In the genomic region with DNA sequence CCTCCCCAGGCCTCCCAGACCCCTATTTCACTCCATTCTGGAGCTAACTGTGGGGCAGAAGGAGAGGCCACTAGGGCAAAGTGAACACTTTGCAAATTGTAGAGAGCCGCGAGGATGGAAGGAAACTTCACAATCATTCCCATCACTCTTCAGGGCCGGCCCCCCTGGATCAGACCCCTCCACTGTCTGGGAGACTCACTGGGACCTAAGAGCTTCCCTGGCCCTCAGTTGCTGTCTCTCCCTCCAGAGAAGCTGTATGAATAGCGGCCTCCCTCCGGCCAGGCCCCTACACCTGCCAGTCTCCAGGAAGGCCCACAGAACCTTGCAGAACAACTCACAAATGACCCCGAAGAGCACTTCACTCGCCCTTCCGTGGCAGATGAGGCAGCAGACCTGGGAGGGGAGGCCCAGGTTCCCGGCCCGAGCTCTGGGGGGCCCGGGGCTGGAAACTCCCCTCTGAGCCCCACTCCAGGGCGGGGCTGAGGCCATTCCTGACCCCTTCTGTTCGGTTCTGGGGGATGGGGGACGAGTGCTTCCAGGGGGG, we compare ENCODE assay signal across 8 cellular contexts.
DNase-seq lines count a peak whose midpoint lies in the region; ATAC-seq and TF ChIP-seq lines count a peak whose summit lies in the region.

No MANE protein-coding gene starts in this region.

- H3K27me3 ChIP-seq in breast epithelium (no peaks in the 10 kb centered on the region), dorsolateral prefrontal cortex (no peaks in the 10 kb centered on the region)

- H3K36me3 Mint-ChIP-seq in MCF 10A (ENCODE audit: insufficient read depth, unreplicated experiment), result peaks cover 6% of the 10 kb centered on the region
- H3K36me3 Mint-ChIP-seq in naive B cell, result no peaks in the 10 kb centered on the region

- peak in 1 of 2 donors; percentile 7 for ATAC-seq in naive B cell (ENCODE audit: low read depth in 2 of 2)
- no peak for ATAC-seq in HG03342 (IDR thresholded peaks at IDR 0.05; ENCODE audit: unreplicated experiment)
- no peak for ATAC-seq in HG02870 (IDR thresholded peaks at IDR 0.05; ENCODE audit: unreplicated experiment)

- no peaks in the 10 kb centered on the region for H3K9me3 ChIP-seq in breast epithelium

- no peaks in the 10 kb centered on the region for H3K9me3 Mint-ChIP-seq in MCF 10A (ENCODE audit: unreplicated experiment)
- no peaks in the 10 kb centered on the region for H3K9me3 Mint-ChIP-seq in naive B cell

- no TSS peak for BruUV-seq in MCF 10A (replicated peaks; lab: Mats Ljungman, UMichigan)

- H3K4me3 Mint-ChIP-seq in MCF 10A (ENCODE audit: unreplicated experiment) (no peak overlapping the region), naive B cell (peak overlapping the region in 6 of 8 donors; percentile 58 to 92 (median 80))

- intact Hi-C loops in breast epithelium (cut with DNase I; ENCODE audit: low total_unique reads) (loop anchor here (10.0 kb wide), 1 partner anchor 145 kb away; a partner anchor contains a TSS), MCF 10A (cut with micrococcal nuclease) (no loop called here), dorsolateral prefrontal cortex (cut with DNase I) (loop anchor here (5.0 kb wide), 6 partner anchors 68 to 292 kb away; a partner anchor contains a TSS)

- H3K27me3 Mint-ChIP-seq in MCF 10A (ENCODE audit: insufficient read depth, unreplicated experiment), result no peaks in the 10 kb centered on the region
- H3K27me3 Mint-ChIP-seq in naive B cell, result peaks cover 8 to 35% (median 32%) of the 10 kb centered on the region in 3 donors

- no peaks in the 10 kb centered on the region for H3K36me3 ChIP-seq in breast epithelium

- H3K27ac Mint-ChIP-seq in MCF 10A (ENCODE audit: low read depth, unreplicated experiment) (no peak overlapping the region), naive B cell (peak overlapping the region in 2 of 6 donors; percentile 15 to 82)

- peak overlapping the region; percentile 85 to 87 for H3K27ac ChIP-seq in breast epithelium
- peak overlapping the region; percentile 42 to 99 (median 95) for H3K27ac ChIP-seq in dorsolateral prefrontal cortex

- POLR2A ChIA-PET in MCF 10A (lab: Yijun Ruan, JAX), result interaction anchor here (0.8 kb wide), 1 partner anchor 45 kb away, joined by 3 read pairs; no protein-coding TSS in a partner anchor

- no peak for TF ChIP-seq POLR2A in breast epithelium (IDR thresholded peaks at IDR 0.05)

- CTCF ChIA-PET in MCF 10A (lab: Yijun Ruan, JAX), result interaction anchor here (0.6 to 0.9 kb wide), 6 partner anchors 117 to 522 kb away, joined by 3 to 5 read pairs (median 3); no protein-coding TSS in a partner anchor

- peaks cover 10% of the 10 kb centered on the region for H3K4me1 Mint-ChIP-seq in MCF 10A (ENCODE audit: insufficient read depth, unreplicated experiment)
- peaks cover 8 to 14% (median 9%) of the 10 kb centered on the region in 3 donors for H3K4me1 Mint-ChIP-seq in naive B cell

- peaks cover 8 to 19% of the 10 kb centered on the region in 2 donors for H3K4me1 ChIP-seq in breast epithelium

- DNase-seq in breast epithelium (ENCODE audit: low spot score in 2 of 2) (peak in 1 of 2 donors; percentile 34), MCF 10A (ENCODE audit: unreplicated experiment) (no peak), dorsolateral prefrontal cortex (peak in 4 of 10 donors; percentile 6 to 42 (median 19)), naive B cell (no peak), MV-4-11 (lab: John Stamatoyannopoulos, UW) (no peak)
- DNase-seq in stimulated activated CD4-positive, alpha-beta T cell treated with anti-CD3 and anti-CD28 coated beads, Interleukin-4, amount 100 ng/mL, for 24 hours, result no peak

- no peak for TF ChIP-seq CTCF in breast epithelium (IDR thresholded peaks at IDR 0.05)
- no peak for TF ChIP-seq CTCF in MCF 10A (IDR thresholded peaks at IDR 0.05; ENCODE audit: unreplicated experiment)
- no peak for TF ChIP-seq CTCF in dorsolateral prefrontal cortex (IDR thresholded peaks at IDR 0.05 in 54 of 56, conservative IDR thresholded peaks at IDR 0.05 in 2 of 56; ENCODE audit: low read depth in 1 of 56, partially characterized antibody in 56 of 56)

- H3K4me3 ChIP-seq in breast epithelium (peak overlapping the region; percentile 39 to 66 (median 46)), dorsolateral prefrontal cortex (peak overlapping the region in 58 of 59 donors; percentile 27 to 72 (median 55))
